1 cellular context compared by ENCODE assay signal in genomic region chr2:45177870-45178269, GRCh38.
TF ChIP-seq lines count a peak whose summit lies in the region.

No MANE protein-coding gene starts in this region.

TF ChIP-seq in IMR-90, 13 proteins besides CTCF, POLR2A, EP300 and RAD21 (continued from another document):
- TF ChIP-seq ELK1 (IDR thresholded peaks at IDR 0.05; ENCODE audit: borderline replicate concordance, low read depth, low read length) (no peak), BHLHE40 (IDR thresholded peaks at IDR 0.05; ENCODE audit: low read depth, low read length) (peak; percentile 45; the same call in 1 of the 2 replicates), MXI1 (IDR thresholded peaks at IDR 0.05; ENCODE audit: borderline replicate concordance, low read depth, low read length) (no peak), CHD1 (IDR thresholded peaks at IDR 0.05; ENCODE audit: low read depth, low read length) (no peak), RCOR1 (IDR thresholded peaks at IDR 0.05; ENCODE audit: insufficient replicate concordance, low read length) (no peak), CEBPB (IDR thresholded peaks at IDR 0.05; ENCODE audit: low read depth, low read length) (peak; percentile 97), RFX5 (IDR thresholded peaks at IDR 0.05; ENCODE audit: low read depth, low read length) (no peak), MAZ (IDR thresholded peaks at IDR 0.05; ENCODE audit: borderline replicate concordance, low read depth, low read length) (no peak)
